ENCODE assay signal across 1 cellular context in genomic region chr9:93288341-93288740, GRCh38.
TF ChIP-seq lines count a peak whose summit lies in the region.

No MANE protein-coding gene starts in this region.

TF ChIP-seq in K562, 482 proteins besides CTCF, POLR2A, EP300 and RAD21 (continued from another document):
- TF ChIP-seq ELK3 (CRISPR knock-in tag; IDR thresholded peaks at IDR 0.05) (no peak), CUX1 (CRISPR knock-in tag; IDR thresholded peaks at IDR 0.05) (no peak), ZNF212 (CRISPR knock-in tag; IDR thresholded peaks at IDR 0.05) (no peak), ZNF165 (CRISPR knock-in tag; IDR thresholded peaks at IDR 0.05; ENCODE audit: borderline replicate concordance) (peak; percentile 82; the same call in 1 of the 2 replicates), ZNF347 (CRISPR knock-in tag; IDR thresholded peaks at IDR 0.05; ENCODE audit: low read depth) (no peak), SFPQ (IDR thresholded peaks at IDR 0.05; ENCODE audit: low read depth, low read length) (no peak), NR3C1 (CRISPR knock-in tag; IDR thresholded peaks at IDR 0.05) (no peak), SMARCE1 (IDR thresholded peaks at IDR 0.05) (no peak), HDAC1 (IDR thresholded peaks at IDR 0.05) (0 out of 4 replicates have a peak, but pooled peaks of 1 of the 2 experiments have one; percentile 17), ELF2 (CRISPR knock-in tag; IDR thresholded peaks at IDR 0.05) (0 out of 2 replicates have a peak, but pooled peaks have one; percentile 54), ATF1 (CRISPR knock-in tag; IDR thresholded peaks at IDR 0.05) (no peak), ATF1 (tag; IDR thresholded peaks at IDR 0.05) (no peak), TFAP4 (CRISPR knock-in tag; IDR thresholded peaks at IDR 0.05; ENCODE audit: borderline replicate concordance) (peak; percentile 88), L3MBTL2 (IDR thresholded peaks at IDR 0.05) (0 out of 2 replicates have a peak, but pooled peaks have one; percentile 24), MEIS2 (IDR thresholded peaks at IDR 0.05; ENCODE audit: partially characterized antibody) (peak; percentile 67), ETV1 (tag; conservative IDR thresholded peaks at IDR 0.05; ENCODE audit: low read depth) (peak; percentile 38), KAT8 (IDR thresholded peaks at IDR 0.05; ENCODE audit: low read depth) (no peak), JUND (IDR thresholded peaks at IDR 0.05; ENCODE audit: borderline replicate concordance, low read depth, low read length) (no peak), JUND (tag; IDR thresholded peaks at IDR 0.05; ENCODE audit: borderline replicate concordance, low read depth, low read length) (no peak)
